In genomic region chr10:4371691-4372295, GRCh38 we compare ENCODE assay signal across 16 cellular contexts.
DNase-seq lines count a peak whose midpoint lies in the region; ATAC-seq and TF ChIP-seq lines count a peak whose summit lies in the region.
"Had no signal": no experiment of that assay in that cellular context is flagged by ENCODE, and none has a peak within 500 bp of the region (broad histone marks: within the 10 kb centered on the region; RNA-seq: fewer than 3 reads in every experiment).

No MANE protein-coding gene starts in this region.

- intact Hi-C loops in A673 (cut with micrococcal nuclease; ENCODE audit: unreplicated experiment) = no loop called here
- intact Hi-C loops in IMR-90 (cut with micrococcal nuclease) = no loop called here
- intact Hi-C loops in mucosa of descending colon (cut with DNase I, micrococcal nuclease) = no loop called here

- H4K8ac ChIP-seq in IMR-90 (ENCODE audit: low read depth in 2 of 2, low read length in 2 of 2) = peak overlapping the region; percentile 76 to 93; a peak in 3 of 4 replicates

- H2BK120ac ChIP-seq in IMR-90 (ENCODE audit: low read depth, low read length) = peak overlapping the region; percentile 93

- H3K4me1 ChIP-seq in A673 (ENCODE audit: insufficient read depth, low read length, poor library complexity, severe bottlenecking) (peaks cover 4% of the 10 kb centered on the region), IMR-90 (ENCODE audit: control insufficient read depth, insufficient read depth, low read length) (peaks cover 11% of the 10 kb centered on the region), mucosa of descending colon (ENCODE audit: low read depth) (no peaks in the 10 kb centered on the region)
- H3K4me1 ChIP-seq: A549 had no signal

- no peak overlapping the region for H2AFZ ChIP-seq in IMR-90 (replicated peaks; ENCODE audit: low read length, poor library complexity)
- H2AFZ ChIP-seq: PC-9 had no signal

- H2BK5ac ChIP-seq in IMR-90 (ENCODE audit: low read depth, low read length, poor library complexity, severe bottlenecking) = peak overlapping the region; percentile 60

- H3K23ac ChIP-seq in IMR-90 (ENCODE audit: low read depth, low read length) = peak overlapping the region; percentile 84; the same call in 1 of the 2 replicates

- H3K9me3 ChIP-seq in A673 (ENCODE audit: low read depth, low read length, poor library complexity, severe bottlenecking) (no peaks in the 10 kb centered on the region), IMR-90 (ENCODE audit: control insufficient read depth, insufficient read depth, low read length) (no peaks in the 10 kb centered on the region), mucosa of descending colon (no peaks in the 10 kb centered on the region)
- H3K9me3 ChIP-seq: A549 had no signal

- peak overlapping the region; percentile 100 for H2BK15ac ChIP-seq in IMR-90 (ENCODE audit: low read depth, low read length)

- peak overlapping the region; percentile 72 for H4K91ac ChIP-seq in IMR-90 (ENCODE audit: insufficient read depth, low read depth, low read length)

- H4K5ac ChIP-seq in IMR-90 (ENCODE audit: low read depth, low read length) = peak overlapping the region; percentile 38

- H3K4me2 ChIP-seq in IMR-90 (ENCODE audit: low read depth, low read length) = no peak overlapping the region
- H3K4me2 ChIP-seq: A549, PC-9 had no signal

- peaks cover 6% of the 10 kb centered on the region; the same call in 1 of the 2 replicates for H3K9me1 ChIP-seq in IMR-90 (ENCODE audit: insufficient read depth, low read length)

- peak overlapping the region; percentile 97 for H2BK20ac ChIP-seq in IMR-90 (ENCODE audit: low read depth, low read length)

- no CpG with 5 or more reads among the region's 4 CpGs for WGBS in IMR-90 (ENCODE audit: extremely low coverage in 2 of 2, insufficient read length in 1 of 2), 2 experiments

- dilution Hi-C loops in IMR-90 (cut with HindIII; ENCODE audit: low sequenced_read_pairs, unreplicated experiment) = no loop called here

- H3K79me1 ChIP-seq in IMR-90 (ENCODE audit: low read depth in 1 of 2, low read length in 2 of 2) = no peaks in the 10 kb centered on the region

- peak overlapping the region; percentile 30 for H3K27ac Mint-ChIP-seq in endothelial cell (ENCODE audit: unreplicated experiment)
- no peak overlapping the region for H3K27ac Mint-ChIP-seq in progenitor cell of endocrine pancreas

- in situ Hi-C loops in IMR-90 (cut with MboI; ENCODE audit: low sequenced_read_pairs) = no loop called here

- H3K9me3 Mint-ChIP-seq in endothelial cell (ENCODE audit: unreplicated experiment) = no peaks in the 10 kb centered on the region
- H3K9me3 Mint-ChIP-seq in progenitor cell of endocrine pancreas (ENCODE audit: low read depth) = no peaks in the 10 kb centered on the region

- no peak for TF ChIP-seq POLR2A in IMR-90 (IDR thresholded peaks at IDR 0.05; ENCODE audit: low read depth, low read length)

- CTCF ChIA-PET in A673 (lab: Charles Lee) (no interaction called here), IMR-90 (lab: Yijun Ruan, JAX) (no interaction called here)

- H3K27ac ChIP-seq in A673 (ENCODE audit: low read depth, low read length, poor library complexity, severe bottlenecking) = peak overlapping the region; percentile 66
- peak overlapping the region; percentile 30; the same call in 1 of the 2 replicates for H3K27ac ChIP-seq in IMR-90 (ENCODE audit: insufficient read depth, low read length)
- H3K27ac ChIP-seq: A549, PC-9 had no signal

- no peak overlapping the region for H3K4me3 Mint-ChIP-seq in endothelial cell (ENCODE audit: unreplicated experiment)
- H3K4me3 Mint-ChIP-seq in progenitor cell of endocrine pancreas (ENCODE audit: low read depth) = no peak overlapping the region

- H2AK5ac ChIP-seq in IMR-90 (ENCODE audit: low read depth, low read length) = peak overlapping the region; percentile 88

- H3K36me3 ChIP-seq in A673 (ENCODE audit: insufficient read depth, low read length, poor library complexity, severe bottlenecking) = no peaks in the 10 kb centered on the region
- no peaks in the 10 kb centered on the region for H3K36me3 ChIP-seq in IMR-90 (ENCODE audit: control insufficient read depth, insufficient read depth, low read length)
- H3K36me3 ChIP-seq in mucosa of descending colon (ENCODE audit: low read depth) = no peaks in the 10 kb centered on the region

- H3K27me3 Mint-ChIP-seq in endothelial cell (ENCODE audit: unreplicated experiment) = no peaks in the 10 kb centered on the region
- no peaks in the 10 kb centered on the region for H3K27me3 Mint-ChIP-seq in progenitor cell of endocrine pancreas

- no peak for TF ChIP-seq RAD21 in IMR-90 (IDR thresholded peaks at IDR 0.05; ENCODE audit: low read length)

- no peaks in the 10 kb centered on the region for H4K20me1 ChIP-seq in IMR-90 (ENCODE audit: insufficient read depth, low read length)

- H3K56ac ChIP-seq in IMR-90 (ENCODE audit: extremely low read depth, insufficient read depth, low read length) = 0 out of 2 replicates have a peak overlapping the region, but pooled peaks have one; percentile 19

- peak overlapping the region; percentile 83 for H3K4ac ChIP-seq in IMR-90 (ENCODE audit: low read depth, low read length)

- H3K14ac ChIP-seq in IMR-90 (replicated peaks; ENCODE audit: low read depth, low read length) = peak overlapping the region; percentile 97

- H3K18ac ChIP-seq in IMR-90 (ENCODE audit: low read depth, low read length) = peak overlapping the region; percentile 36

- BruUV-seq in A673 (replicated peaks; lab: Mats Ljungman, UMichigan) (no TSS peak), IMR-90 (replicated peaks; lab: Mats Ljungman, UMichigan) (no TSS peak)

- peaks cover 41% of the 10 kb centered on the region for H3K27me3 ChIP-seq in A673 (replicated peaks; ENCODE audit: insufficient read depth, low read depth, low read length, poor library complexity)
- no peaks in the 10 kb centered on the region for H3K27me3 ChIP-seq in IMR-90 (ENCODE audit: control insufficient read depth, insufficient read depth, low read length)

- TF ChIP-seq CTCF in A673 (conservative IDR thresholded peaks at IDR 0.05; ENCODE audit: low read depth, low read length) (no peak), IMR-90 (conservative IDR thresholded peaks at IDR 0.05; ENCODE audit: low read depth, low read length) (no peak), endothelial cell (IDR thresholded peaks at IDR 0.05; ENCODE audit: unreplicated experiment) (no peak), mucosa of descending colon (IDR thresholded peaks at IDR 0.05) (no peak), progenitor cell of endocrine pancreas (IDR thresholded peaks at IDR 0.05; ENCODE audit: unreplicated experiment) (no peak)

- H3K36me3 Mint-ChIP-seq in endothelial cell (ENCODE audit: low read depth, unreplicated experiment) = no peaks in the 10 kb centered on the region
- no peaks in the 10 kb centered on the region for H3K36me3 Mint-ChIP-seq in progenitor cell of endocrine pancreas (ENCODE audit: insufficient read depth)

- H2AK9ac ChIP-seq in IMR-90 (replicated peaks; ENCODE audit: low read depth, low read length, poor library complexity) = no peak overlapping the region

- DNase-seq in A673 (ENCODE audit: low spot score) = no peak
- DNase-seq in IMR-90 = no peak
- no peak for DNase-seq in endothelial cell (ENCODE audit: low spot score)
- no peak for DNase-seq in mucosa of descending colon
- DNase-seq in progenitor cell of endocrine pancreas (ENCODE audit: low spot score, unreplicated experiment) = no peak
- DNase-seq in COR-L47 (lab: John Stamatoyannopoulos, UW) = no peak
- no peak for DNase-seq in inferior parietal cortex (ENCODE audit: extremely low spot score)
- DNase-seq: AML-193, DMS53, GOT3, NCI-H1930, NCI-H2171, NCI-H446 treated with DMSO at 0.1 percent for 48 hours, PC-9 had no signal

- POLR2A ChIA-PET in A673 (lab: Charles Lee; ENCODE audit: low non-redundant PET) = interaction anchor here (0.7 kb wide), 1 partner anchor 1518 kb away, joined by 4 read pairs; the partner anchor contains the start of gene FBH1
- POLR2A ChIA-PET in IMR-90 (lab: Charles Lee; ENCODE audit: unreplicated experiment) = no interaction called here

- peaks cover 17% of the 10 kb centered on the region for H3K4me1 Mint-ChIP-seq in endothelial cell (ENCODE audit: unreplicated experiment)
- no peaks in the 10 kb centered on the region for H3K4me1 Mint-ChIP-seq in progenitor cell of endocrine pancreas (ENCODE audit: low read depth)

- H3K4me3 ChIP-seq in A673 (ENCODE audit: low read depth, low read length, poor library complexity, severe bottlenecking) = no peak overlapping the region
- no peak overlapping the region for H3K4me3 ChIP-seq in IMR-90 (ENCODE audit: insufficient read depth, low read depth, low read length)
- no peak overlapping the region for H3K4me3 ChIP-seq in mucosa of descending colon
- H3K4me3 ChIP-seq: A549, PC-9 had no signal

- ATAC-seq in IMR-90 (ENCODE audit: low read depth) (no peak), mucosa of descending colon (peak; percentile 22), HG02840 (IDR thresholded peaks at IDR 0.05; ENCODE audit: low FRiP score, unreplicated experiment) (no peak)
- ATAC-seq: A549 had no signal

- H3K9ac ChIP-seq in IMR-90 (ENCODE audit: low read depth, low read length) = no peak overlapping the region

TF ChIP-seq in IMR-90, 13 proteins besides CTCF, POLR2A, EP300 and RAD21 (continues in another document):
- TF ChIP-seq CEBPB (IDR thresholded peaks at IDR 0.05; ENCODE audit: low read depth, low read length) (no peak), ELK1 (IDR thresholded peaks at IDR 0.05; ENCODE audit: borderline replicate concordance, low read depth, low read length) (no peak), NFE2L2 (IDR thresholded peaks at IDR 0.05; ENCODE audit: low read depth, low read length) (no peak), RFX5 (IDR thresholded peaks at IDR 0.05; ENCODE audit: low read depth, low read length) (no peak), RCOR1 (IDR thresholded peaks at IDR 0.05; ENCODE audit: insufficient replicate concordance, low read length) (no peak), FOS (IDR thresholded peaks at IDR 0.05; ENCODE audit: low read depth, low read length) (no peak), MXI1 (IDR thresholded peaks at IDR 0.05; ENCODE audit: borderline replicate concordance, low read depth, low read length) (no peak)
